ENCODE assay signal across 1 cellular context in the genomic region with DNA sequence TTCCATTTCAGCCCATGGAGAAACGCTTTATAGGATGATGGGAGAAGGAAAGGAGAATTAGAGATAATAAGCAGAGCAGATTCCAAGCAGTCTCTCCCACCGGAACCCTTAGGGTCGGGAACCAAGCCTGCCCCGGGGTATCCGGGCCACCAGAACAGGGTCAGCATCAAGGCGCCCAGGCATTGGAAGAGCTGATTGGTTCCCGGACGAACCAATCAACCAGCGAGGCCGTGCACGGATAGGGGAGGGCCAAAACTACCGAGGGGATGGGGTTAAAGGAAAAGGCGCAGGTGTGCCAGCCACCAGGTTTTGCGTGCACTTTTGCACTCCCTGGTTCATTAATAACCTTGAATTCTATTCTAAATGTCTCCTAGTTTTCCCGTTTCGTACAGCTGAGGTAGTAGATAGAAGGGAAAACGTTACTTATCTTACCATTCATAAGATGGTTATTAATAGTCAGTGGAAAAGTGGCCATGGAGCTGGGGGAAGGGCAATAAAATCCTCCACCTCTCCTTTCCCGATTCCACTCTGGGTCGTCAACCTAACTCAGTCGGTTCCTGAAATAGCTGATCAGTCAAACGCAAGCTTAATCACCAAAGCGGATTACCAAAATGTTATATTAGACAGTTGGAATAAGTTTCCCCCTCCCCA.
TF ChIP-seq lines count a peak whose summit lies in the region.

No MANE protein-coding gene starts in this region.

TF ChIP-seq in HEK293, 187 proteins besides CTCF, POLR2A, EP300 and RAD21 (continued from another document and continues in another):
- TF ChIP-seq, protein P1, sequence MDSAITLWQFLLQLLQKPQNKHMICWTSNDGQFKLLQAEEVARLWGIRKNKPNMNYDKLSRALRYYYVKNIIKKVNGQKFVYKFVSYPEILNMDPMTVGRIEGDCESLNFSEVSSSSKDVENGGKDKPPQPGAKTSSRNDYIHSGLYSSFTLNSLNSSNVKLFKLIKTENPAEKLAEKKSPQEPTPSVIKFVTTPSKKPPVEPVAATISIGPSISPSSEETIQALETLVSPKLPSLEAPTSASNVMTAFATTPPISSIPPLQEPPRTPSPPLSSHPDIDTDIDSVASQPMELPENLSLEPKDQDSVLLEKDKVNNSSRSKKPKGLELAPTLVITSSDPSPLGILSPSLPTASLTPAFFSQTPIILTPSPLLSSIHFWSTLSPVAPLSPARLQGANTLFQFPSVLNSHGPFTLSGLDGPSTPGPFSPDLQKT (IDR thresholded peaks at IDR 0.05; ENCODE audit: borderline replicate concordance, low read depth, low read length) = no peak
- TF ChIP-seq ZNF548 (tag by site-specific recombination; IDR thresholded peaks at IDR 0.05) = no peak
- no peak for TF ChIP-seq ZNF510 (tag by site-specific recombination; IDR thresholded peaks at IDR 0.05; ENCODE audit: insufficient replicate concordance)
- TF ChIP-seq ZSCAN18 (tag by site-specific recombination; IDR thresholded peaks at IDR 0.05) = no peak
- peak; percentile 75 for TF ChIP-seq SP2 (tag by site-specific recombination; IDR thresholded peaks at IDR 0.05)
- TF ChIP-seq SCRT2 (tag by site-specific recombination; IDR thresholded peaks at IDR 0.05) = no peak
- TF ChIP-seq ZNF354C (tag by site-specific recombination; IDR thresholded peaks at IDR 0.05; ENCODE audit: borderline replicate concordance, low read depth) = no peak
- TF ChIP-seq ZNF791 (tag by site-specific recombination; IDR thresholded peaks at IDR 0.05) = no peak
- no peak for TF ChIP-seq WT1 (tag by site-specific recombination; IDR thresholded peaks at IDR 0.05)
- TF ChIP-seq ZNF366 (tag by site-specific recombination; conservative IDR thresholded peaks at IDR 0.05) = 0 out of 2 replicates have a peak, but pooled peaks have one; percentile 56
- no peak for TF ChIP-seq SALL2 (tag by site-specific recombination; IDR thresholded peaks at IDR 0.05; ENCODE audit: borderline replicate concordance)
- TF ChIP-seq BCL11B (tag by site-specific recombination; IDR thresholded peaks at IDR 0.05; ENCODE audit: low read depth) = no peak
- no peak for TF ChIP-seq ZNF776 (tag by site-specific recombination; IDR thresholded peaks at IDR 0.05; ENCODE audit: borderline replicate concordance)
- TF ChIP-seq ZBTB26 (tag by site-specific recombination; optimal IDR thresholded peaks at IDR 0.05) = no peak
- TF ChIP-seq ZNF558 (tag by site-specific recombination; IDR thresholded peaks at IDR 0.05) = no peak
- TF ChIP-seq ZNF423 (tag by site-specific recombination; IDR thresholded peaks at IDR 0.05) = no peak
- no peak for TF ChIP-seq ZNF473 (tag by site-specific recombination; IDR thresholded peaks at IDR 0.05)
- TF ChIP-seq ZNF621 (tag by site-specific recombination; IDR thresholded peaks at IDR 0.05) = no peak
- TF ChIP-seq, protein P2, sequence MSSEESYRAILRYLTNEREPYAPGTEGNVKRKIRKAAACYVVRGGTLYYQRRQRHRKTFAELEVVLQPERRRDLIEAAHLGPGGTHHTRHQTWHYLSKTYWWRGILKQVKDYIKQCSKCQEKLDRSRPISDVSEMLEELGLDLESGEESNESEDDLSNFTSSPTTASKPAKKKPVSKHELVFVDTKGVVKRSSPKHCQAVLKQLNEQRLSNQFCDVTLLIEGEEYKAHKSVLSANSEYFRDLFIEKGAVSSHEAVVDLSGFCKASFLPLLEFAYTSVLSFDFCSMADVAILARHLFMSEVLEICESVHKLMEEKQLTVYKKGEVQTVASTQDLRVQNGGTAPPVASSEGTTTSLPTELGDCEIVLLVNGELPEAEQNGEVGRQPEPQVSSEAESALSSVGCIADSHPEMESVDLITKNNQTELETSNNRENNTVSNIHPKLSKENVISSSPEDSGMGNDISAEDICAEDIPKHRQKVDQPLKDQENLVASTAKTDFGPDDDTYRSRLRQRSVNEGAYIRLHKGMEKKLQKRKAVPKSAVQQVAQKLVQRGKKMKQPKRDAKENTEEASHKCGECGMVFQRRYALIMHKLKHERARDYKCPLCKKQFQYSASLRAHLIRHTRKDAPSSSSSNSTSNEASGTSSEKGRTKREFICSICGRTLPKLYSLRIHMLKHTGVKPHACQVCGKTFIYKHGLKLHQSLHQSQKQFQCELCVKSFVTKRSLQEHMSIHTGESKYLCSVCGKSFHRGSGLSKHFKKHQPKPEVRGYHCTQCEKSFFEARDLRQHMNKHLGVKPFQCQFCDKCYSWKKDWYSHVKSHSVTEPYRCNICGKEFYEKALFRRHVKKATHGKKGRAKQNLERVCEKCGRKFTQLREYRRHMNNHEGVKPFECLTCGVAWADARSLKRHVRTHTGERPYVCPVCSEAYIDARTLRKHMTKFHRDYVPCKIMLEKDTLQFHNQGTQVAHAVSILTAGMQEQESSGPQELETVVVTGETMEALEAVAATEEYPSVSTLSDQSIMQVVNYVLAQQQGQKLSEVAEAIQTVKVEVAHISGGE (tag by site-specific recombination; conservative IDR thresholded peaks at IDR 0.05; ENCODE audit: low read depth) = peak; percentile 55; the same call in 1 of the 2 replicates
- no peak for TF ChIP-seq ZNF416 (tag by site-specific recombination; IDR thresholded peaks at IDR 0.05)
- TF ChIP-seq KLF1 (tag by site-specific recombination; IDR thresholded peaks at IDR 0.05) = no peak
- TF ChIP-seq, protein P3, sequence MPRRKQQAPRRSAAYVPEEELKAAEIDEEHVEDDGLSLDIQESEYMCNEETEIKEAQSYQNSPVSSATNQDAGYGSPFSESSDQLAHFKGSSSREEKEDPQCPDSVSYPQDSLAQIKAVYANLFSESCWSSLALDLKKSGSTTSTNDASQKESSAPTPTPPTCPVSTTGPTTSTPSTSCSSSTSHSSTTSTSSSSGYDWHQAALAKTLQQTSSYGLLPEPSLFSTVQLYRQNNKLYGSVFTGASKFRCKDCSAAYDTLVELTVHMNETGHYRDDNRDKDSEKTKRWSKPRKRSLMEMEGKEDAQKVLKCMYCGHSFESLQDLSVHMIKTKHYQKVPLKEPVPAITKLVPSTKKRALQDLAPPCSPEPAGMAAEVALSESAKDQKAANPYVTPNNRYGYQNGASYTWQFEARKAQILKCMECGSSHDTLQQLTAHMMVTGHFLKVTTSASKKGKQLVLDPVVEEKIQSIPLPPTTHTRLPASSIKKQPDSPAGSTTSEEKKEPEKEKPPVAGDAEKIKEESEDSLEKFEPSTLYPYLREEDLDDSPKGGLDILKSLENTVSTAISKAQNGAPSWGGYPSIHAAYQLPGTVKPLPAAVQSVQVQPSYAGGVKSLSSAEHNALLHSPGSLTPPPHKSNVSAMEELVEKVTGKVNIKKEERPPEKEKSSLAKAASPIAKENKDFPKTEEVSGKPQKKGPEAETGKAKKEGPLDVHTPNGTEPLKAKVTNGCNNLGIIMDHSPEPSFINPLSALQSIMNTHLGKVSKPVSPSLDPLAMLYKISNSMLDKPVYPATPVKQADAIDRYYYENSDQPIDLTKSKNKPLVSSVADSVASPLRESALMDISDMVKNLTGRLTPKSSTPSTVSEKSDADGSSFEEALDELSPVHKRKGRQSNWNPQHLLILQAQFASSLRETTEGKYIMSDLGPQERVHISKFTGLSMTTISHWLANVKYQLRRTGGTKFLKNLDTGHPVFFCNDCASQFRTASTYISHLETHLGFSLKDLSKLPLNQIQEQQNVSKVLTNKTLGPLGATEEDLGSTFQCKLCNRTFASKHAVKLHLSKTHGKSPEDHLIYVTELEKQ (tag by site-specific recombination; IDR thresholded peaks at IDR 0.05; ENCODE audit: borderline replicate concordance) = no peak
- TF ChIP-seq ZEB2 (tag by site-specific recombination; IDR thresholded peaks at IDR 0.05) = 0 out of 2 replicates have a peak, but pooled peaks have one; percentile 25
- TF ChIP-seq ZNF513 (tag by site-specific recombination; IDR thresholded peaks at IDR 0.05) = no peak
- TF ChIP-seq ZNF2 (tag by site-specific recombination; IDR thresholded peaks at IDR 0.05) = no peak
- TF ChIP-seq GLI2 (tag by site-specific recombination; IDR thresholded peaks at IDR 0.05; ENCODE audit: borderline replicate concordance, low read depth) = no peak
- TF ChIP-seq OSR2 (tag by site-specific recombination; IDR thresholded peaks at IDR 0.05) = no peak
- no peak for TF ChIP-seq ZNF350 (tag by site-specific recombination; IDR thresholded peaks at IDR 0.05)
- TF ChIP-seq, protein P4, sequence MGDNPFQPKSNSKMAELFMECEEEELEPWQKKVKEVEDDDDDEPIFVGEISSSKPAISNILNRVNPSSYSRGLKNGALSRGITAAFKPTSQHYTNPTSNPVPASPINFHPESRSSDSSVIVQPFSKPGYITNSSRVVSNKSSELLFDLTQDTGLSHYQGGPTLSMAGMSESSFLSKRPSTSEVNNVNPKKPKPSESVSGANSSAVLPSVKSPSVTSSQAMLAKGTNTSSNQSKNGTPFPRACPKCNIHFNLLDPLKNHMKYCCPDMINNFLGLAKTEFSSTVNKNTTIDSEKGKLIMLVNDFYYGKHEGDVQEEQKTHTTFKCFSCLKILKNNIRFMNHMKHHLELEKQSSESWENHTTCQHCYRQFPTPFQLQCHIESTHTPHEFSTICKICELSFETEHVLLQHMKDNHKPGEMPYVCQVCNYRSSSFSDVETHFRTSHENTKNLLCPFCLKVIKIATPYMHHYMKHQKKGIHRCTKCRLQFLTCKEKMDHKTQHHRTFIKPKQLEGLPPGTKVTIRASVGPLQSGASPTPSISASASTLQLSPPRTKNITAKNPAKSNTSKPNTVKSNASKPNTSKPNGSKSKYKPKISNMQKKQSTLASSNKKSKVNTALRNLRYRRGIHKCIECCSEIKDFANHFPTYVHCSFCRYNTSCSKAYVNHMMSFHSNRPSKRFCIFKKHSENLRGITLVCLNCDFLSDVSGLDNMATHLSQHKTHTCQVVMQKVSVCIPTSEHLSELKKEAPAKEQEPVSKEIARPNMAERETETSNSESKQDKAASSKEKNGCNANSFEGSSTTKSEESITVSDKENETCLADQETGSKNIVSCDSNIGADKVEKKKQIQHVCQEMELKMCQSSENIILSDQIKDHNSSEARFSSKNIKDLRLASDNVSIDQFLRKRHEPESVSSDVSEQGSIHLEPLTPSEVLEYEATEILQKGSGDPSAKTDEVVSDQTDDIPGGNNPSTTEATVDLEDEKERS (tag by site-specific recombination; IDR thresholded peaks at IDR 0.05) = no peak
- TF ChIP-seq ZNF10 (tag by site-specific recombination; IDR thresholded peaks at IDR 0.05) = no peak
- TF ChIP-seq ZNF184 (tag by site-specific recombination; IDR thresholded peaks at IDR 0.05) = no peak
- TF ChIP-seq ZFP37 (tag by site-specific recombination; IDR thresholded peaks at IDR 0.05) = no peak
- TF ChIP-seq ZNF660 (tag by site-specific recombination; IDR thresholded peaks at IDR 0.05) = 0 out of 2 replicates have a peak, but pooled peaks have one; percentile 20
- TF ChIP-seq ZBTB17 (tag by site-specific recombination; IDR thresholded peaks at IDR 0.05) = peak; percentile 45
- TF ChIP-seq ZNF76 (tag by site-specific recombination; IDR thresholded peaks at IDR 0.05; ENCODE audit: borderline replicate concordance, low read depth) = no peak
- no peak for TF ChIP-seq YY1 (tag by site-specific recombination; IDR thresholded peaks at IDR 0.05)
- no peak for TF ChIP-seq ZNF707 (tag by site-specific recombination; IDR thresholded peaks at IDR 0.05)
- TF ChIP-seq ZNF274 (IDR thresholded peaks at IDR 0.05; ENCODE audit: low read length) = no peak
- TF ChIP-seq ZNF274 (tag by site-specific recombination; IDR thresholded peaks at IDR 0.05; ENCODE audit: borderline replicate concordance) = no peak
- TF ChIP-seq ZNF114 (tag by site-specific recombination; IDR thresholded peaks at IDR 0.05) = no peak
- no peak for TF ChIP-seq ZSCAN30 (tag by site-specific recombination; IDR thresholded peaks at IDR 0.05)
